Comparison of ENCODE assay signal across 1 cellular context in the genomic region with DNA sequence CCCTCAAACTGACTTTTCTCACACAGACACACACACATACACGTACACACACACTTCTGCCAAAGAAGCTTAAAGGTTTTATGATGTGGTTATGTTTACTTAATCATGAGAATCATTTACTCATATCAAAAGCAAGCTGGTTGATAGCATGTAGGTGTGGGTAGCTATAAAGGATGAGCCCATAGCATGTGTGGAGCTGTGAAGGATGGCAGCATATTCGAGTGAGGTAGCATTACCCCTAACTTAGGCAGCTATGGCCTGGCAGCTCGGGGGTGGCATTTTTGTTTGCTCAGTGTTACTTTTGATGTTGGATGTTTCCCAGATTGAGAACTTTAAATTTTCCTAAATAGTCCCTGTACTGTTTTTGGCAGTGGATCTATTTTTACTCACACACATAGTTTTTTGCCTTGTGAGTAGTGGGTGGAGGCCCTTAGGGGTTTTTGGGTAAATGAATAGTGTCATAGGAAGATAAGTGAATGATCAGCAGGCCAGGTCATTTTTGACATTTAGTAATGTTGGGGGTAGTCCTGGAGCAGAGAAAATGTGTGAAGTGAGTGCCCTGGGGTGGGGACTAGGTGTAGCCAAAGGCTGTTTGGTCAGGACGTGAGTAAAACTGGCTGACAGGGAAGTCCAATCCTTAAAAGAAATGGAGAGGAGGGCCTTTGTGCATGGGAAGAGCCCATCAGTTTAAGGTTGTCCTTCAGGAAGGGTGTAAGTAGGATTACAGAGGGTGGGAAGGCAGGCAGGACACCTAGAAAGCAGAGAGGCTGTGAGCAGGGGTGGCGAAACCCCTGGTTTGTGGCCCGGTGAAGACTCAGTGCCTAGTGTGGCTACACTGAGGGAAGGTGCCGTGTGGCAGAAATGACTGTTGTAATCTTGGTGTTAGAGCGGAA.
TF ChIP-seq lines count a peak whose summit lies in the region.

No MANE protein-coding gene starts in this region.

TF ChIP-seq in SK-N-SH treated with all-trans-retinoic acid at 6 μM for 48 hours, 23 proteins besides CTCF, POLR2A, EP300 and RAD21 (continued from another document):
- TF ChIP-seq, protein P1, sequence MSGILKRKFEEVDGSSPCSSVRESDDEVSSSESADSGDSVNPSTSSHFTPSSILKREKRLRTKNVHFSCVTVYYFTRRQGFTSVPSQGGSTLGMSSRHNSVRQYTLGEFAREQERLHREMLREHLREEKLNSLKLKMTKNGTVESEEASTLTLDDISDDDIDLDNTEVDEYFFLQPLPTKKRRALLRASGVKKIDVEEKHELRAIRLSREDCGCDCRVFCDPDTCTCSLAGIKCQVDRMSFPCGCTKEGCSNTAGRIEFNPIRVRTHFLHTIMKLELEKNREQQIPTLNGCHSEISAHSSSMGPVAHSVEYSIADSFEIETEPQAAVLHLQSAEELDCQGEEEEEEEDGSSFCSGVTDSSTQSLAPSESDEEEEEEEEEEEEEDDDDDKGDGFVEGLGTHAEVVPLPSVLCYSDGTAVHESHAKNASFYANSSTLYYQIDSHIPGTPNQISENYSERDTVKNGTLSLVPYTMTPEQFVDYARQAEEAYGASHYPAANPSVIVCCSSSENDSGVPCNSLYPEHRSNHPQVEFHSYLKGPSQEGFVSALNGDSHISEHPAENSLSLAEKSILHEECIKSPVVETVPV (CRISPR knock-in tag; IDR thresholded peaks at IDR 0.05), result no peak
- TF ChIP-seq ZC3H10 (CRISPR knock-in tag; IDR thresholded peaks at IDR 0.05), result no peak
- no peak for TF ChIP-seq ZFP30 (CRISPR knock-in tag; IDR thresholded peaks at IDR 0.05)
- TF ChIP-seq, protein P2, sequence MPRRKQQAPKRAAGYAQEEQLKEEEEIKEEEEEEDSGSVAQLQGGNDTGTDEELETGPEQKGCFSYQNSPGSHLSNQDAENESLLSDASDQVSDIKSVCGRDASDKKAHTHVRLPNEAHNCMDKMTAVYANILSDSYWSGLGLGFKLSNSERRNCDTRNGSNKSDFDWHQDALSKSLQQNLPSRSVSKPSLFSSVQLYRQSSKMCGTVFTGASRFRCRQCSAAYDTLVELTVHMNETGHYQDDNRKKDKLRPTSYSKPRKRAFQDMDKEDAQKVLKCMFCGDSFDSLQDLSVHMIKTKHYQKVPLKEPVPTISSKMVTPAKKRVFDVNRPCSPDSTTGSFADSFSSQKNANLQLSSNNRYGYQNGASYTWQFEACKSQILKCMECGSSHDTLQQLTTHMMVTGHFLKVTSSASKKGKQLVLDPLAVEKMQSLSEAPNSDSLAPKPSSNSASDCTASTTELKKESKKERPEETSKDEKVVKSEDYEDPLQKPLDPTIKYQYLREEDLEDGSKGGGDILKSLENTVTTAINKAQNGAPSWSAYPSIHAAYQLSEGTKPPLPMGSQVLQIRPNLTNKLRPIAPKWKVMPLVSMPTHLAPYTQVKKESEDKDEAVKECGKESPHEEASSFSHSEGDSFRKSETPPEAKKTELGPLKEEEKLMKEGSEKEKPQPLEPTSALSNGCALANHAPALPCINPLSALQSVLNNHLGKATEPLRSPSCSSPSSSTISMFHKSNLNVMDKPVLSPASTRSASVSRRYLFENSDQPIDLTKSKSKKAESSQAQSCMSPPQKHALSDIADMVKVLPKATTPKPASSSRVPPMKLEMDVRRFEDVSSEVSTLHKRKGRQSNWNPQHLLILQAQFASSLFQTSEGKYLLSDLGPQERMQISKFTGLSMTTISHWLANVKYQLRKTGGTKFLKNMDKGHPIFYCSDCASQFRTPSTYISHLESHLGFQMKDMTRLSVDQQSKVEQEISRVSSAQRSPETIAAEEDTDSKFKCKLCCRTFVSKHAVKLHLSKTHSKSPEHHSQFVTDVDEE (CRISPR knock-in tag; IDR thresholded peaks at IDR 0.05), result no peak
- no peak for TF ChIP-seq SNAI2 (CRISPR knock-in tag; IDR thresholded peaks at IDR 0.05)
- no peak for TF ChIP-seq OSR1 (CRISPR knock-in tag; IDR thresholded peaks at IDR 0.05)
- TF ChIP-seq CSDC2 (CRISPR knock-in tag; IDR thresholded peaks at IDR 0.05), result no peak
- TF ChIP-seq ISL1 (CRISPR knock-in tag; IDR thresholded peaks at IDR 0.05), result no peak
- TF ChIP-seq, protein P3, sequence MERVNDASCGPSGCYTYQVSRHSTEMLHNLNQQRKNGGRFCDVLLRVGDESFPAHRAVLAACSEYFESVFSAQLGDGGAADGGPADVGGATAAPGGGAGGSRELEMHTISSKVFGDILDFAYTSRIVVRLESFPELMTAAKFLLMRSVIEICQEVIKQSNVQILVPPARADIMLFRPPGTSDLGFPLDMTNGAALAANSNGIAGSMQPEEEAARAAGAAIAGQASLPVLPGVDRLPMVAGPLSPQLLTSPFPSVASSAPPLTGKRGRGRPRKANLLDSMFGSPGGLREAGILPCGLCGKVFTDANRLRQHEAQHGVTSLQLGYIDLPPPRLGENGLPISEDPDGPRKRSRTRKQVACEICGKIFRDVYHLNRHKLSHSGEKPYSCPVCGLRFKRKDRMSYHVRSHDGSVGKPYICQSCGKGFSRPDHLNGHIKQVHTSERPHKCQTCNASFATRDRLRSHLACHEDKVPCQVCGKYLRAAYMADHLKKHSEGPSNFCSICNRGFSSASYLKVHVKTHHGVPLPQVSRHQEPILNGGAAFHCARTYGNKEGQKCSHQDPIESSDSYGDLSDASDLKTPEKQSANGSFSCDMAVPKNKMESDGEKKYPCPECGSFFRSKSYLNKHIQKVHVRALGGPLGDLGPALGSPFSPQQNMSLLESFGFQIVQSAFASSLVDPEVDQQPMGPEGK (CRISPR knock-in tag; IDR thresholded peaks at IDR 0.05; ENCODE audit: borderline replicate concordance), result no peak
